ENCODE assay signal across 7 cellular contexts in genomic region chr7:99393363-99394187, GRCh38. TPM values are rescaled to one million over a fixed set of nuclear protein-coding genes. Genes with fewer than 3 reads are reported as not detected.
DNase-seq lines count a peak whose midpoint lies in the region; ATAC-seq and TF ChIP-seq lines count a peak whose summit lies in the region.

No MANE protein-coding gene starts in this region.

- peaks cover 27% of the 10 kb centered on the region for H4K20me1 ChIP-seq in osteoblast (ENCODE audit: insufficient read depth, low read length)

- H3K36me3 ChIP-seq in esophagus muscularis mucosa (peaks cover 26 to 87% (median 80%) of the 10 kb centered on the region in 4 donors), osteoblast (ENCODE audit: insufficient read depth, low read length) (peaks cover 79% of the 10 kb centered on the region)

- ATAC-seq in GM19395 (IDR thresholded peaks at IDR 0.05; ENCODE audit: unreplicated experiment) = no peak

- DNase-seq in HFF-Myc (ENCODE audit: extremely low read depth, low read depth) (no peak), RWPE1 (ENCODE audit: low spot score) (no peak), esophagus muscularis mucosa (ENCODE audit: extremely low spot score) (no peak), osteoblast (ENCODE audit: insufficient read length, low spot score, missing footprints) (peak; percentile 85), Kasumi-1 (lab: John Stamatoyannopoulos, UW) (no peak)
- no peak for DNase-seq in activated effector memory CD4-positive, alpha-beta T cell treated with anti-CD3 and anti-CD28 coated beads, Interleukin-2, amount 50 U/mL, for 16 hours

- H3K9me3 ChIP-seq in esophagus muscularis mucosa = no peaks in the 10 kb centered on the region
- no peaks in the 10 kb centered on the region for H3K9me3 ChIP-seq in osteoblast (ENCODE audit: low read depth, low read length)

- H3K4me3 ChIP-seq in HFF-Myc (replicated peaks; ENCODE audit: low read depth, low read length) (peak overlapping the region; percentile 31), esophagus muscularis mucosa (peak overlapping the region; percentile 53 to 77 (median 58)), osteoblast (ENCODE audit: insufficient read depth, low read length) (no peak overlapping the region)

- POLR2A ChIA-PET in RWPE1 (lab: Yijun Ruan, JAX; ENCODE audit: low non-redundant PET) = interaction anchor here (1.7 kb wide), 1 partner anchor 11 kb away, joined by 3 read pairs; no protein-coding TSS in a partner anchor

- H2AFZ ChIP-seq in osteoblast (ENCODE audit: low read length) = no peak overlapping the region

- no peak for TF ChIP-seq EP300 in esophagus muscularis mucosa (IDR thresholded peaks at IDR 0.05)

- no peaks in the 10 kb centered on the region for H3K27me3 ChIP-seq in esophagus muscularis mucosa
- no peaks in the 10 kb centered on the region for H3K27me3 ChIP-seq in osteoblast (ENCODE audit: insufficient read depth, low read length)

- H3K27ac ChIP-seq in RWPE1 (peak overlapping the region; percentile 79), esophagus muscularis mucosa (replicated peaks in 1 of 4) (peak overlapping the region; percentile 62 to 85 (median 72)), osteoblast (ENCODE audit: low read depth, low read length) (no peak overlapping the region)

- intact Hi-C loops in esophagus muscularis mucosa (cut with DNase I) = no loop called here

- TF ChIP-seq CTCF in HFF-Myc (IDR thresholded peaks at IDR 0.05; ENCODE audit: low read depth, low read length, missing control alignments) = no peak
- TF ChIP-seq CTCF in RWPE1 (conservative IDR thresholded peaks at IDR 0.05; ENCODE audit: low read depth) = no peak
- TF ChIP-seq CTCF in esophagus muscularis mucosa (IDR thresholded peaks at IDR 0.05) = no peak
- no peak for TF ChIP-seq CTCF in osteoblast (IDR thresholded peaks at IDR 0.05; ENCODE audit: extremely low read depth, low read depth, low read length)

- H3K4me1 ChIP-seq in esophagus muscularis mucosa = peaks cover 21 to 27% (median 24%) of the 10 kb centered on the region in 4 donors
- no peaks in the 10 kb centered on the region for H3K4me1 ChIP-seq in osteoblast (ENCODE audit: insufficient read depth, low read length)

- H3K79me2 ChIP-seq in osteoblast (ENCODE audit: insufficient read depth, low read length) = peaks cover 31% of the 10 kb centered on the region

- no peak for TF ChIP-seq POLR2A in esophagus muscularis mucosa (IDR thresholded peaks at IDR 0.05; ENCODE audit: low read depth)

- H3K4me2 ChIP-seq in osteoblast (ENCODE audit: insufficient read depth, low read length) = peak overlapping the region; percentile 61

- WGBS in esophagus muscularis mucosa = 37% methylated on average over 23 of the region's 30 CpGs

- CTCF ChIA-PET in RWPE1 (lab: Yijun Ruan, JAX) = no interaction called here

RNA-seq across cellular contexts. Expression of gene PDAP1, which starts 14.8 kb away (rescaled TPM):
- total RNA-seq in esophagus muscularis mucosa = 100 to 1,000 TPM in 2 of 4 donors, 10 to 100 TPM in 2; 85.9 to 116 (median 99.9) TPM
- 33.0 and 33.7 TPM in 2 replicates for total RNA-seq in osteoblast

RNA-seq across cellular contexts. Expression of gene BUD31, which starts 15.2 kb away (rescaled TPM):
- total RNA-seq in esophagus muscularis mucosa = 10 to 100 TPM; 61.8 to 82.0 (median 66.2) TPM
- 122 and 124 TPM in 2 replicates for total RNA-seq in osteoblast

RNA-seq across cellular contexts. Expression of gene ARPC1B, which starts 19.0 kb away (rescaled TPM):
- 100 to 1,000 TPM; 101 to 153 (median 134) TPM for total RNA-seq in esophagus muscularis mucosa
- 248 and 273 TPM in 2 replicates for total RNA-seq in osteoblast

RNA-seq across cellular contexts. Expression of gene PTCD1, which starts 45.0 kb away (rescaled TPM):
- total RNA-seq in esophagus muscularis mucosa (10 to 100 TPM in 1 of 4 donors, 1 to 10 TPM in 3; 5.3 to 10.2 (median 7.6) TPM), osteoblast (5.3 and 7.6 TPM in 2 replicates)

RNA-seq across cellular contexts. Expression of gene CPSF4, which starts 45.2 kb away (rescaled TPM):
- total RNA-seq in esophagus muscularis mucosa = 10 to 100 TPM; 19.1 to 25.3 (median 20.8) TPM
- total RNA-seq in osteoblast = 80.2 and 101 TPM in 2 replicates
